Comparison of ENCODE assay signal across 23 cellular contexts in genomic region chr10:62278461-62278910, GRCh38. TPM values are rescaled to one million over a fixed set of nuclear protein-coding genes. Genes with fewer than 3 reads are reported as not detected.
DNase-seq lines count a peak whose midpoint lies in the region; ATAC-seq and TF ChIP-seq lines count a peak whose summit lies in the region.
"Had no signal": no experiment of that assay in that cellular context is flagged by ENCODE, and none has a peak within 500 bp of the region (broad histone marks: within the 10 kb centered on the region; RNA-seq: fewer than 3 reads in every experiment).

No MANE protein-coding gene starts in this region.

- no peaks in the 10 kb centered on the region for H3K9me3 Mint-ChIP-seq in nephron
- H3K9me3 Mint-ChIP-seq: activated naive CD8-positive, alpha-beta T cell treated with anti-CD3 and anti-CD28 coated beads, Interleukin-2, amount 10 ng/mL, durations not matched to agents 7 days and 5 days; central memory CD8-positive, alpha-beta T cell; endodermal cell had no signal

- ATAC-seq in left colon (no peak), GM19463 (IDR thresholded peaks at IDR 0.05; ENCODE audit: unreplicated experiment) (no peak)
- ATAC-seq: gastrocnemius medialis, HCT116, left lung, sciatic nerve had no signal

- peak overlapping the region in 2 of 3 experiments; percentile 3 to 27 for H3K27ac Mint-ChIP-seq in nephron
- H3K27ac Mint-ChIP-seq: activated naive CD8-positive, alpha-beta T cell treated with anti-CD3 and anti-CD28 coated beads, Interleukin-2, amount 10 ng/mL, durations not matched to agents 7 days and 5 days; endodermal cell had no signal

- H3K27me3 ChIP-seq in stomach, result no peaks in the 10 kb centered on the region
- H3K27me3 ChIP-seq: gastrocnemius medialis, left lung, suprapubic skin had no signal

- 49 to 61% (median 53%) methylated on average over 2 of the region's 2 CpGs for WGBS in stomach, 5 donors

- H3K27ac ChIP-seq in stomach, result no peak overlapping the region
- H3K27ac ChIP-seq: gastrocnemius medialis, left lung, suprapubic skin had no signal

- H3K27me3 Mint-ChIP-seq in nephron (ENCODE audit: low read depth), result peaks cover 4% of the 10 kb centered on the region

- TF ChIP-seq POLR2A in stomach (IDR thresholded peaks at IDR 0.05), result no peak

- no peaks in the 10 kb centered on the region for H3K36me3 Mint-ChIP-seq in nephron (ENCODE audit: low read depth)
- H3K36me3 Mint-ChIP-seq: activated naive CD8-positive, alpha-beta T cell treated with anti-CD3 and anti-CD28 coated beads, Interleukin-2, amount 10 ng/mL, durations not matched to agents 7 days and 5 days had no signal

- H3K4me1 ChIP-seq in stomach, result peaks cover 0 to 5% (median 0%) of the 10 kb centered on the region in 4 donors
- H3K4me1 ChIP-seq: gastrocnemius medialis, left lung, suprapubic skin had no signal

- TF ChIP-seq CTCF in nephron (IDR thresholded peaks at IDR 0.05; ENCODE audit: unreplicated experiment in 3 of 3), result no peak
- TF ChIP-seq CTCF in stomach (IDR thresholded peaks at IDR 0.05), result no peak

- H3K4me3 ChIP-seq in stomach, result no peak overlapping the region
- H3K4me3 ChIP-seq: gastrocnemius medialis, left lung, suprapubic skin had no signal

- no peak for TF ChIP-seq EP300 in stomach (IDR thresholded peaks at IDR 0.05)

- no peak overlapping the region for H3K4me3 Mint-ChIP-seq in nephron
- H3K4me3 Mint-ChIP-seq: activated naive CD8-positive, alpha-beta T cell treated with anti-CD3 and anti-CD28 coated beads, Interleukin-2, amount 10 ng/mL, durations not matched to agents 7 days and 5 days; central memory CD8-positive, alpha-beta T cell; endodermal cell had no signal

- intact Hi-C loops in left colon (cut with DNase I, micrococcal nuclease) (no loop called here), stomach (cut with DNase I; ENCODE audit: low total_unique reads) (no loop called here)

- DNase-seq in AG20443 (ENCODE audit: low spot score) (peak; percentile 34), LHCN-M2 (ENCODE audit: low read depth) (peak; percentile 51), dedifferentiated amniotic fluid mesenchymal stem cell (ENCODE audit: extremely low spot score) (peak; percentile 55), NCI-H2227 (lab: John Stamatoyannopoulos, UW; ENCODE audit: unreplicated experiment) (no peak), left colon (no peak), stomach (no peak)
- DNase-seq: activated CD8-positive, alpha-beta memory T cell treated with anti-CD3 and anti-CD28 coated beads for 24 hours; activated naive CD8-positive, alpha-beta T cell treated with anti-CD3 and anti-CD28 coated beads, Interleukin-2, amount 10 ng/mL, durations not matched to agents 7 days and 5 days; endodermal cell; gastrocnemius medialis; left lung; NCI-H187 treated with DMSO at 0.1 percent for 48 hours; NCI-H510A; occipital lobe; SHP77 treated with DMSO at 0.1 percent for 48 hours; stimulated activated CD4-positive, alpha-beta T cell treated with anti-CD3 and anti-CD28 coated beads, Interleukin-4, amount 100 ng/mL, for 4 hours; stimulated activated CD8-positive, alpha-beta memory T cell treated with anti-CD3 and anti-CD28 coated beads, Interleukin-4, amount 100 ng/mL, for 48 hours had no signal

- peaks cover 10% of the 10 kb centered on the region for H3K4me1 Mint-ChIP-seq in nephron
- H3K4me1 Mint-ChIP-seq: activated naive CD8-positive, alpha-beta T cell treated with anti-CD3 and anti-CD28 coated beads, Interleukin-2, amount 10 ng/mL, durations not matched to agents 7 days and 5 days; central memory CD8-positive, alpha-beta T cell had no signal

- H3K9me3 ChIP-seq in stomach, result no peaks in the 10 kb centered on the region
- H3K9me3 ChIP-seq: gastrocnemius medialis, left lung, suprapubic skin had no signal

- no peaks in the 10 kb centered on the region for H3K36me3 ChIP-seq in stomach
- H3K36me3 ChIP-seq: gastrocnemius medialis, left lung, suprapubic skin had no signal

RNA-seq across cellular contexts. Expression of gene RTKN2, which starts 9.8 kb away (rescaled TPM):
- 6.9 and 8.6 TPM in 2 replicates for total RNA-seq in LHCN-M2 (2014; rRNA removed)
- 3.4 TPM for polyA plus RNA-seq in LHCN-M2 (2012)
- 1 to 10 TPM; 1.1 to 2.5 TPM for total RNA-seq in left colon
- 1 to 10 TPM in 2 of 5 donors, under 1 TPM in 1, not detected in 2; 0.58 to 8.4 (median 2.9) TPM for total RNA-seq in stomach
- 1 to 10 TPM in 1 of 3 donors, under 1 TPM in 2; 0.15 to 3.0 (median 0.68) TPM for polyA plus RNA-seq in stomach
- total RNA-seq: gastrocnemius medialis had no signal

Comparison
In these comparisons a context has a peak if more than half of its experiments do, and no peak if none do; other contexts are left out.
1. DNase-seq: peak in AG20443 (single experiment), LHCN-M2 (single experiment) and dedifferentiated amniotic fluid mesenchymal stem cell (single experiment); none in NCI-H2227 (single experiment), left colon (0 of 2) and stomach (single experiment).